27 cellular contexts compared by ENCODE assay signal in genomic region chr2:237074211-237074993, GRCh38. TPM values are rescaled to one million over a fixed set of nuclear protein-coding genes. Genes with fewer than 3 reads are reported as not detected.
DNase-seq lines count a peak whose midpoint lies in the region; ATAC-seq, FAIRE-seq and TF ChIP-seq lines count a peak whose summit lies in the region.
"Had no signal": no experiment of that assay in that cellular context is flagged by ENCODE, and none has a peak within 500 bp of the region (broad histone marks: within the 10 kb centered on the region; RNA-seq: fewer than 3 reads in every experiment).

No MANE protein-coding gene starts in this region.

- DNase-seq in EH (ENCODE audit: low read depth) (peak; percentile 58), caudate nucleus (lab: John Stamatoyannopoulos, UW) (peak in 7 of 61 donors; percentile 5 to 65 (median 20)), heart right ventricle (no peak), psoas muscle (no peak), hepatic stellate cell (ENCODE audit: low spot score) (no peak), GM12891 (ENCODE audit: insufficient read length, low spot score) (no peak)
- DNase-seq in stimulated activated CD4-positive, alpha-beta T cell treated with anti-CD3 and anti-CD28 coated beads, Interleukin-4, amount 100 ng/mL, for 4 hours: no peak
- DNase-seq: activated CD4-positive, alpha-beta T cell treated with anti-CD3 and anti-CD28 coated beads for 1 hour; activated gamma-delta T cell treated with Interleukin-2 at 50 U/mL for 16 hours; activated T-cell treated with anti-CD3 and anti-CD28 coated beads, Interleukin-2, amount 50 U/mL, for 1 hour; Caco-2; colonic mucosa; DND-41; KBM-7; NCI-H146; NCI-H524; stimulated activated CD4-positive, alpha-beta T cell treated with anti-CD3 and anti-CD28 coated beads, Interleukin-15, amount 100 ng/mL, for 24 hours; stimulated activated CD8-positive, alpha-beta memory T cell treated with anti-CD3 and anti-CD28 coated beads, Interleukin-4, amount 100 ng/mL, for 48 hours; stomach; T-cell had no signal

- no peak for TF ChIP-seq CTCF in heart right ventricle (IDR thresholded peaks at IDR 0.05)
- no peak for TF ChIP-seq CTCF in psoas muscle (IDR thresholded peaks at IDR 0.05)

- WGBS in heart right ventricle, 2 donors: 54 to 65% methylated on average over 7 of the region's 7 CpGs
- 60 to 65% (median 63%) methylated on average over 7 of the region's 7 CpGs for WGBS in psoas muscle, 3 donors

- peaks cover 5 to 41% (median 31%) of the 10 kb centered on the region in 9 donors for H3K4me1 ChIP-seq in heart right ventricle
- peaks cover 4% of the 10 kb centered on the region for H3K4me1 ChIP-seq in psoas muscle
- H3K4me1 ChIP-seq: colonic mucosa, parathyroid adenoma had no signal

- H3K36me3 ChIP-seq in heart right ventricle: no peaks in the 10 kb centered on the region
- H3K36me3 ChIP-seq in psoas muscle (ENCODE audit: insufficient read depth in 1 of 2, low read depth in 1 of 2): no peaks in the 10 kb centered on the region
- H3K36me3 ChIP-seq: BLaER1 treated with 17β-estradiol and CSF1 and Interleukin-3, amounts not matched to agents 10 nM and 100 nM; colonic mucosa; SJSA1; stomach had no signal

- ATAC-seq in heart right ventricle (peak in 6 of 8 donors; percentile 23 to 48 (median 38)), psoas muscle (peak in 3 of 4 donors; percentile 39 to 57 (median 50)), GM19351 (IDR thresholded peaks at IDR 0.05; ENCODE audit: unreplicated experiment) (no peak)
- ATAC-seq: GM12878, Panc1, sciatic nerve, T-cell had no signal

- H3K4me3 ChIP-seq in heart right ventricle (no peak overlapping the region), psoas muscle (no peak overlapping the region)
- H3K4me3 ChIP-seq: BLaER1 treated with 17β-estradiol and CSF1 and Interleukin-3, amounts not matched to agents 10 nM and 100 nM; colonic mucosa; GM12878; SJSA1; stomach had no signal

- no peak for FAIRE-seq in GM12891 (lab: Jason Lieb, UNC)
- FAIRE-seq: GM12878 had no signal

- no peak for TF ChIP-seq POLR2A in GM12891 (IDR thresholded peaks at IDR 0.05; ENCODE audit: low read depth, low read length)

- H3K9me3 ChIP-seq in heart right ventricle (peaks cover 0 to 9% (median 0%) of the 10 kb centered on the region in 11 donors), psoas muscle (no peaks in the 10 kb centered on the region)
- H3K9me3 ChIP-seq: Caco-2, colonic mucosa, SJSA1, stomach had no signal

- H3K27ac ChIP-seq in caudate nucleus (ENCODE audit: low read depth, low read length): peak overlapping the region; percentile 64
- peak overlapping the region in 7 of 10 donors; percentile 10 to 63 (median 40) for H3K27ac ChIP-seq in heart right ventricle
- H3K27ac ChIP-seq in psoas muscle: no peak overlapping the region
- H3K27ac ChIP-seq: BLaER1 treated with 17β-estradiol and CSF1 and Interleukin-3, amounts not matched to agents 10 nM and 100 nM; colonic mucosa; parathyroid adenoma; SJSA1 had no signal

- no peaks in the 10 kb centered on the region for H3K27me3 ChIP-seq in heart right ventricle
- no peaks in the 10 kb centered on the region for H3K27me3 ChIP-seq in psoas muscle (ENCODE audit: insufficient read depth in 3 of 3, low read length in 2 of 3)
- H3K27me3 ChIP-seq: BLaER1 treated with 17β-estradiol and CSF1 and Interleukin-3, amounts not matched to agents 10 nM and 100 nM; colonic mucosa; SJSA1; stomach had no signal

- intact Hi-C loops in heart right ventricle (cut with DNase I) (loop anchor here in 4 of 10 donors (5.0 to 10.0 kb wide), 4 partner anchors 727 to 1307 kb away; no protein-coding TSS in a partner anchor), psoas muscle (cut with DNase I) (loop anchor here in 1 of 2 donors (10.0 kb wide), 1 partner anchor 1300 kb away; no protein-coding TSS in a partner anchor)

TF ChIP-seq in GM12891, 5 proteins besides CTCF, POLR2A, EP300 and RAD21:
- TF ChIP-seq TAF1 (IDR thresholded peaks at IDR 0.05; ENCODE audit: low read depth, low read length) (no peak), POU2F2 (IDR thresholded peaks at IDR 0.05; ENCODE audit: low read depth, low read length) (no peak), PAX5 (IDR thresholded peaks at IDR 0.05; ENCODE audit: insufficient read depth, low read length, severe bottlenecking) (no peak)

RNA-seq across cellular contexts. Expression of gene COPS8, which starts 11.3 kb away (rescaled TPM):
- total RNA-seq in heart right ventricle: 100 to 1,000 TPM in 2 of 10 donors, 10 to 100 TPM in 8; 72.0 to 112 (median 92.2) TPM
- 100 to 1,000 TPM in 1 of 2 donors, 10 to 100 TPM in 1; 22.0 to 143 TPM for polyA plus RNA-seq in heart right ventricle
- total RNA-seq in psoas muscle: 100 to 1,000 TPM in 3 of 4 donors, 10 to 100 TPM in 1; 77.1 to 218 (median 146) TPM
- 100 to 1,000 TPM; 190 to 427 (median 312) TPM for polyA plus RNA-seq in psoas muscle
- 37.0 TPM for polyA plus RNA-seq in GM12891 (2012; ENCODE audit: low read depth, missing spikeins)
